ENCODE assay signal across 1 cellular context in genomic region chr1:32773764-32774463, GRCh38.
A peak's percentile ranks its signal among the peaks of the same experiment; 100 is the strongest.
TF ChIP-seq lines count a peak whose summit lies in the region.

No MANE protein-coding gene starts in this region.

TF ChIP-seq in WTC11, 78 proteins besides CTCF, POLR2A, EP300 and RAD21 (continued from another document):
- peak; percentile 15; the same call in 1 of the 2 replicates for TF ChIP-seq PRDM15 (CRISPR knock-in tag; IDR thresholded peaks at IDR 0.05)
- TF ChIP-seq FOXP1 (CRISPR knock-in tag; IDR thresholded peaks at IDR 0.05; ENCODE audit: borderline replicate concordance) = no peak
- TF ChIP-seq ZNF317 (CRISPR knock-in tag; IDR thresholded peaks at IDR 0.05; ENCODE audit: borderline replicate concordance, low read depth) = no peak
- TF ChIP-seq JUN (CRISPR knock-in tag; IDR thresholded peaks at IDR 0.05) = peak; percentile 78; the same call in 1 of the 2 replicates
- 0 out of 2 replicates have a peak, but pooled peaks have one; percentile 25 for TF ChIP-seq RELA (CRISPR knock-in tag; IDR thresholded peaks at IDR 0.05; ENCODE audit: borderline replicate concordance)
- no peak for TF ChIP-seq MXD4 (CRISPR knock-in tag; IDR thresholded peaks at IDR 0.05; ENCODE audit: borderline replicate concordance)
- peak; percentile 61; the same call in 1 of the 2 replicates for TF ChIP-seq NFATC4 (CRISPR knock-in tag; IDR thresholded peaks at IDR 0.05)
- no peak for TF ChIP-seq GRHL2 (CRISPR knock-in tag; IDR thresholded peaks at IDR 0.05; ENCODE audit: insufficient replicate concordance, severe bottlenecking)
- no peak for TF ChIP-seq KAT7 (CRISPR knock-in tag; IDR thresholded peaks at IDR 0.05; ENCODE audit: borderline replicate concordance)
- TF ChIP-seq ZNF423 (CRISPR knock-in tag; IDR thresholded peaks at IDR 0.05) = no peak
- no peak for TF ChIP-seq CDX4 (CRISPR knock-in tag; IDR thresholded peaks at IDR 0.05; ENCODE audit: borderline replicate concordance)
- no peak for TF ChIP-seq E2F5 (CRISPR knock-in tag; IDR thresholded peaks at IDR 0.05)
- no peak for TF ChIP-seq MLX (CRISPR knock-in tag; IDR thresholded peaks at IDR 0.05)
- no peak for TF ChIP-seq ZMAT4 (CRISPR knock-in tag; IDR thresholded peaks at IDR 0.05)
- no peak for TF ChIP-seq USF1 (CRISPR knock-in tag; IDR thresholded peaks at IDR 0.05)
- 0 out of 2 replicates have a peak, but pooled peaks have one; percentile 17 for TF ChIP-seq EMX1 (CRISPR knock-in tag; IDR thresholded peaks at IDR 0.05)
- no peak for TF ChIP-seq E2F1 (CRISPR knock-in tag; IDR thresholded peaks at IDR 0.05)
- no peak for TF ChIP-seq ATF6 (CRISPR knock-in tag; IDR thresholded peaks at IDR 0.05)
- TF ChIP-seq GABPB1 (CRISPR knock-in tag; IDR thresholded peaks at IDR 0.05) = no peak
- peak; percentile 15; the same call in 1 of the 2 replicates for TF ChIP-seq TEAD1 (CRISPR knock-in tag; IDR thresholded peaks at IDR 0.05)
- TF ChIP-seq TEAD4 (CRISPR knock-in tag; IDR thresholded peaks at IDR 0.05) = 0 out of 2 replicates have a peak, but pooled peaks have one; percentile 45
- no peak for TF ChIP-seq ZNF232 (CRISPR knock-in tag; IDR thresholded peaks at IDR 0.05)
- TF ChIP-seq IRF2 (CRISPR knock-in tag; IDR thresholded peaks at IDR 0.05; ENCODE audit: borderline replicate concordance, low read depth) = no peak
- no peak for TF ChIP-seq ERG (CRISPR knock-in tag; IDR thresholded peaks at IDR 0.05)
- no peak for TF ChIP-seq JAZF1 (CRISPR knock-in tag; IDR thresholded peaks at IDR 0.05)
- no peak for TF ChIP-seq NR2C2 (CRISPR knock-in tag; IDR thresholded peaks at IDR 0.05)
- no peak for TF ChIP-seq NFYB (CRISPR knock-in tag; conservative IDR thresholded peaks at IDR 0.05; ENCODE audit: low read depth)
